ENCODE assay signal across 10 cellular contexts in the genomic region with DNA sequence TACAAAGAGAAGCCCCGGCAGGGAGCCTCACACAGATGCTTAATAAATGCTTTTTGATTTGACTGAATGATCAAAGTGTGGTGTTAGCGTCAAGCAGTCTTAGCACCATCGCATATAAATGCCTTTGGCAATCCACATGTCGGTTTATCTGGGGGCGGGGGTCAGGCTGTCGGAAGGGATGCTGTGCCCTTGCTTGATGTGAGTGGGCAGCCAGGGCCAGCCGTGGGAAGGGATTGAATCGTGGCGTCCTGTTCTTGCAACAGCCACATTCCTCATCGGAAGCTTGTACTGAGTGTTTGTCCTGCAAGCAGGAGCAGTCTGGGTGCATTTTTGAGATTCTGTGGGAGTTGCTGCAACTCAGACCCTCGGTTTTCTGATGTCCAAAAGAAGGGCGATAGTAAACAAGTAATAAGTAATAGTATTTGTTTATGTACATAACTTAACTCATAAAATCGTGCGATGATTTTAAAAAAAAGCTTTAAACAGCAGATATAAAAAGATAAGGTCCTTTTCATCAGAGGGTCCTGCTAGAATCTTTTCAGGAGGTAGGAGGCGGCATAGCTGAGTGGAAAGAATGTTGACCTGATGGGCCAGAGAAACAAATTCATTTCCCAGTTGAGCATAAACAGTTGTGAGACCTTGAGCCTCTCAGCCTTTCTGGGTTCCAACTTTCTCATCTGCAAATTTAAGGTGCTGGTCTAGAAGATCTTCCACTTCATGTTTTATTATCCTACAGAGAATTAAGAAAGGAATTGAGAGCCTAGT.
DNase-seq lines count a peak whose midpoint lies in the region; ATAC-seq and TF ChIP-seq lines count a peak whose summit lies in the region.
"Had no signal": no experiment of that assay in that cellular context is flagged by ENCODE, and none has a peak within 500 bp of the region (broad histone marks: within the 10 kb centered on the region; RNA-seq: fewer than 3 reads in every experiment).

No MANE protein-coding gene starts in this region.

- H3K9me3 ChIP-seq in transverse colon: no peaks in the 10 kb centered on the region

- no peaks in the 10 kb centered on the region for H3K27me3 ChIP-seq in transverse colon

- DNase-seq in SW480 (ENCODE audit: low spot score): peak; percentile 20
- DNase-seq in epithelial cell of proximal tubule (ENCODE audit: low read depth): peak; percentile 56
- peak; percentile 23 for DNase-seq in mucosa of gallbladder (ENCODE audit: low spot score)
- DNase-seq in transverse colon: peak; percentile 17
- no peak for DNase-seq in stimulated activated CD4-positive, alpha-beta T cell treated with anti-CD3 and anti-CD28 coated beads, Interleukin-1b, Interleukin-23, amount 100 ng/mL, for 48 hours
- DNase-seq: hippocampal formation; PC-9; stimulated activated naive CD4-positive, alpha-beta T cell treated with Interleukin-2 at 50 U/mL for 16 hours had no signal

- no peak for TF ChIP-seq EP300 in transverse colon (IDR thresholded peaks at IDR 0.05; ENCODE audit: low read depth)

- intact Hi-C loops in transverse colon (cut with DNase I; ENCODE audit: low total_unique reads): loop anchor here (10.0 kb wide), 1 partner anchor 82 kb away; no protein-coding TSS in a partner anchor

- WGBS in transverse colon (ENCODE audit: low coverage in 1 of 2), 2 donors: 63 to 67% methylated on average over 9 to 15 of the region's 15 CpGs

- in situ Hi-C loops in transverse colon (cut with MboI; ENCODE audit: low pct_ligation_motif_present in 1 of 4, low pct_unique_long_range_greater_than_20kb in 1 of 4, low sequenced_read_pairs in 3 of 4): loop anchor here in 1 of 4 donors (5.0 kb wide), 1 partner anchor 384 kb away; no protein-coding TSS in a partner anchor

- peaks cover 4 to 24% (median 14%) of the 10 kb centered on the region in 4 donors for H3K4me1 ChIP-seq in transverse colon

- ATAC-seq in HG03280 (IDR thresholded peaks at IDR 0.05; ENCODE audit: unreplicated experiment) (no peak), GM18858 (IDR thresholded peaks at IDR 0.05; ENCODE audit: unreplicated experiment) (no peak)

- no peak for TF ChIP-seq POLR2A in transverse colon (IDR thresholded peaks at IDR 0.05)

- peak overlapping the region in 3 of 4 donors; percentile 23 to 62 (median 59) for H3K27ac ChIP-seq in transverse colon
- H3K27ac ChIP-seq: PC-9 had no signal

- TF ChIP-seq CTCF in epithelial cell of proximal tubule (conservative IDR thresholded peaks at IDR 0.05; ENCODE audit: low read depth, low read length): no peak
- no peak for TF ChIP-seq CTCF in transverse colon (IDR thresholded peaks at IDR 0.05)

- no peaks in the 10 kb centered on the region for H3K36me3 ChIP-seq in transverse colon

- H3K4me3 ChIP-seq in epithelial cell of proximal tubule (ENCODE audit: low read depth, low read length) (no peak overlapping the region), transverse colon (no peak overlapping the region)
- H3K4me3 ChIP-seq: PC-9 had no signal
